8 cellular contexts compared by ENCODE assay signal in the genomic region with DNA sequence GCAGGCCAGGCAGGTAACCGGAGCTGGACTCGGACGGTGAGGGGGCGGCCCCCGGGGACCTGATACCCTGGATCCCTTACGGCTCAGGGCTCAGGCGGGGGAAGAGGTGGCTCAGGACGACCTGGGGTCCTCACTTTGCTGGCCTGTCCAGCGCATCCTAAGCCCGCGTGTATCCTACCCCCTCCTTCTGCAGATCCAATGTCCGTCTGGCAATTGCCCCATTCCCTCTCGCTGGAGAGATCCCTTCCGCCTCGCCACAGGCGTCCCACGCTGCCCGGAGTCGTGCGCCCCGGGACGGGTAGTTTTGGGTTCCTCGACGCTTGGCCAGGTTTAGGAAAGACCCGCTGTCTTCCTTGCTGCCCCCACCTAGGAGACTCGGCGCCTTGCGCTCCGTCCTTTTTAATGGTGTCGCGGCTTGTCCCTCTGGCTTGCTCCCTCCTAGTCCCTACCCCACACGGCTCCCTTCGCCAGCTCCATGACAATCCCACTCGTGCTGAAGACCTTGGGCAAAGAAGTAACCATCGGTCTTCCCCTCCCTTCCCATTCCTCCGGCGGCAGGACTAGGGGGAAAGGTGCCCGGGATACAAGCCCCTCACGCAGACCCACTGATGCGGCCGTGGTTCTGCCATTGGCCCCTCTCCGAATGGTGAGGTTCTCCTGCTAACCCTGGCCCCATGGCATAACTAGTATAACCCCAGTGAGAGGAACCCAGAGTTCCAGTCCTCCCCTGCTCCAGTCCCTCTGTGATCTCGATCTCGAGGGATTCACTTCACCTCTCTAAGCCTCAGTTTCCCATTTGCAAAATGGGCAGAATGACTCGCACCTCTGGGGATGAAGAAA.
DNase-seq lines count a peak whose midpoint lies in the region; ATAC-seq, FAIRE-seq and TF ChIP-seq lines count a peak whose summit lies in the region.

No MANE protein-coding gene starts in this region.

- no peak overlapping the region for H2AFZ ChIP-seq in HepG2 (ENCODE audit: low read length)

- peak overlapping the region; percentile 49 for H3K4me3 Mint-ChIP-seq in activated T-helper 2 cell treated with anti-CD3 and anti-CD28 coated beads, Interferon-gamma antibody, Interleukin-2, Interleukin-4, amounts not matched to agents 10 μg/mL and 5 μg/mL and 100 μg/mL, durations not matched to agents 14 hours and 24 hours and 36 hours (ENCODE audit: low read depth)
- H3K4me3 Mint-ChIP-seq in stimulated activated naive CD8-positive, alpha-beta T cell treated with anti-CD3 and anti-CD28 coated beads, Interleukin-15, Interleukin-2, amounts not matched to agents 100 ng/mL and 50 ng/mL, for 24 hours = peak overlapping the region; percentile 48

- in situ Hi-C loops in HepG2 (cut with HindIII; ENCODE audit: extremely low pct_ligation_motif_present, low pct_unique_long_range_greater_than_20kb) = no loop called here
- in situ Hi-C loops in GM13977 (cut with MboI; ENCODE audit: low pct_unique_long_range_greater_than_20kb, low sequenced_read_pairs, unreplicated experiment) = no loop called here

- H3K4me1 Mint-ChIP-seq in activated T-helper 2 cell treated with anti-CD3 and anti-CD28 coated beads, Interferon-gamma antibody, Interleukin-2, Interleukin-4, amounts not matched to agents 10 μg/mL and 5 μg/mL and 100 μg/mL, durations not matched to agents 14 hours and 24 hours and 36 hours (ENCODE audit: low read depth) = peaks cover 25% of the 10 kb centered on the region
- peaks cover 43% of the 10 kb centered on the region for H3K4me1 Mint-ChIP-seq in stimulated activated naive CD8-positive, alpha-beta T cell treated with anti-CD3 and anti-CD28 coated beads, Interleukin-15, Interleukin-2, amounts not matched to agents 100 ng/mL and 50 ng/mL, for 24 hours (ENCODE audit: low read depth)

- no peaks in the 10 kb centered on the region for H3K79me2 ChIP-seq in HepG2 (ENCODE audit: insufficient read depth, low read length)

- peaks cover 24% of the 10 kb centered on the region for H3K4me1 ChIP-seq in HepG2 (ENCODE audit: insufficient read depth, low read length)

- no peaks in the 10 kb centered on the region for H3K9me3 ChIP-seq in HepG2 (ENCODE audit: low read length)

- peak; percentile 30 for DNase-seq in activated T-cell treated with anti-CD3 and anti-CD28 coated beads, Interleukin-2, amount 50 U/mL, for 1 hour
- DNase-seq in activated T-cell treated with anti-CD3 and anti-CD28 coated beads for 4 hours (no peak), HepG2 (ENCODE audit: low spot score) (no peak), cardiac septum (ENCODE audit: low spot score) (no peak), GM13977 (ENCODE audit: low spot score) (no peak)
- DNase-seq in activated T-helper 2 cell treated with anti-CD3 and anti-CD28 coated beads, Interferon-gamma antibody, Interleukin-2, Interleukin-4, amounts not matched to agents 10 μg/mL and 5 μg/mL and 100 μg/mL, durations not matched to agents 14 hours and 24 hours and 36 hours (ENCODE audit: low spot score) = no peak

- H4K20me1 ChIP-seq in HepG2 (ENCODE audit: insufficient read depth, low read length) = peaks cover 8% of the 10 kb centered on the region; the same call in 1 of the 2 replicates

- no peak overlapping the region for H3K9ac ChIP-seq in HepG2 (ENCODE audit: insufficient read depth, low read depth, low read length)

- no peaks in the 10 kb centered on the region for H3K36me3 ChIP-seq in HepG2 (replicated peaks in 1 of 2; ENCODE audit: control insufficient read depth in 1 of 2, insufficient read depth in 2 of 2, low read length in 2 of 2)

- H3K27me3 ChIP-seq in HepG2 (ENCODE audit: control insufficient read depth in 1 of 2, insufficient read depth in 2 of 2, low read length in 2 of 2) = peaks cover 14 to 57% of the 10 kb centered on the region in 2 experiments

- H3K27ac ChIP-seq in HepG2 (ENCODE audit: extremely low read length, insufficient read depth, low read length) = no peak overlapping the region

- H3K27ac Mint-ChIP-seq in activated T-helper 2 cell treated with anti-CD3 and anti-CD28 coated beads, Interferon-gamma antibody, Interleukin-2, Interleukin-4, amounts not matched to agents 10 μg/mL and 5 μg/mL and 100 μg/mL, durations not matched to agents 14 hours and 24 hours and 36 hours = no peak overlapping the region
- H3K27ac Mint-ChIP-seq in stimulated activated naive CD8-positive, alpha-beta T cell treated with anti-CD3 and anti-CD28 coated beads, Interleukin-15, Interleukin-2, amounts not matched to agents 100 ng/mL and 50 ng/mL, for 24 hours = no peak overlapping the region

- TF ChIP-seq CTCF in HepG2 (CRISPR knock-in tag; IDR thresholded peaks at IDR 0.05) (no peak), GM13977 (IDR thresholded peaks at IDR 0.05; ENCODE audit: extremely low read depth, insufficient read depth, missing control alignments) (no peak)

- peak overlapping the region; percentile 91; the same call in 1 of the 2 replicates for H3K4me2 ChIP-seq in HepG2 (ENCODE audit: low read depth, low read length)

- peaks cover 67% of the 10 kb centered on the region for H3K27me3 Mint-ChIP-seq in activated T-helper 2 cell treated with anti-CD3 and anti-CD28 coated beads, Interferon-gamma antibody, Interleukin-2, Interleukin-4, amounts not matched to agents 10 μg/mL and 5 μg/mL and 100 μg/mL, durations not matched to agents 14 hours and 24 hours and 36 hours (ENCODE audit: low read depth)
- peaks cover 72% of the 10 kb centered on the region for H3K27me3 Mint-ChIP-seq in stimulated activated naive CD8-positive, alpha-beta T cell treated with anti-CD3 and anti-CD28 coated beads, Interleukin-15, Interleukin-2, amounts not matched to agents 100 ng/mL and 50 ng/mL, for 24 hours

- WGBS in HepG2 (ENCODE audit: low lambda C conversion rate) = 33% methylated on average over 42 of the region's 45 CpGs

- ATAC-seq in HepG2 = no peak
- no peak for ATAC-seq in GM21786 (IDR thresholded peaks at IDR 0.05; ENCODE audit: unreplicated experiment)

- BruUV-seq in HepG2 (replicated peaks; lab: Mats Ljungman, UMichigan) = no TSS peak

- H3K36me3 Mint-ChIP-seq in activated T-helper 2 cell treated with anti-CD3 and anti-CD28 coated beads, Interferon-gamma antibody, Interleukin-2, Interleukin-4, amounts not matched to agents 10 μg/mL and 5 μg/mL and 100 μg/mL, durations not matched to agents 14 hours and 24 hours and 36 hours (ENCODE audit: low read depth) = peaks cover 4% of the 10 kb centered on the region
- H3K36me3 Mint-ChIP-seq in stimulated activated naive CD8-positive, alpha-beta T cell treated with anti-CD3 and anti-CD28 coated beads, Interleukin-15, Interleukin-2, amounts not matched to agents 100 ng/mL and 50 ng/mL, for 24 hours (ENCODE audit: low read depth) = no peaks in the 10 kb centered on the region

- POLR2A ChIA-PET in HepG2 (lab: Yijun Ruan, JAX) = no interaction called here

- intact Hi-C loops in activated T-helper 2 cell treated with anti-CD3 and anti-CD28 coated beads, Interferon-gamma antibody, Interleukin-2, Interleukin-4, amounts not matched to agents 10 μg/mL and 5 μg/mL and 100 μg/mL, durations not matched to agents 14 hours and 24 hours and 36 hours (cut with micrococcal nuclease) = loop anchor here (5.0 to 10.0 kb wide), 2 partner anchors 130 to 952 kb away; partner anchors contain the start of gene KLF14
- intact Hi-C loops in HepG2 (cut with micrococcal nuclease; ENCODE audit: unreplicated experiment) = no loop called here
- intact Hi-C loops in cardiac septum (cut with DNase I) = no loop called here

- CTCF ChIA-PET in HepG2 (lab: Yijun Ruan, JAX; ENCODE audit: low intra/inter-chr PET ratio, low total read pairs) = no interaction called here

- FAIRE-seq in HepG2 (lab: Jason Lieb, UNC) = no peak

- no peaks in the 10 kb centered on the region for H3K9me3 Mint-ChIP-seq in activated T-helper 2 cell treated with anti-CD3 and anti-CD28 coated beads, Interferon-gamma antibody, Interleukin-2, Interleukin-4, amounts not matched to agents 10 μg/mL and 5 μg/mL and 100 μg/mL, durations not matched to agents 14 hours and 24 hours and 36 hours
- H3K9me3 Mint-ChIP-seq in stimulated activated naive CD8-positive, alpha-beta T cell treated with anti-CD3 and anti-CD28 coated beads, Interleukin-15, Interleukin-2, amounts not matched to agents 100 ng/mL and 50 ng/mL, for 24 hours = no peaks in the 10 kb centered on the region

- peak overlapping the region in 1 of 3 experiments; percentile 82; a peak in 1 of 6 replicates for H3K4me3 ChIP-seq in HepG2 (replicated peaks in 1 of 3; ENCODE audit: insufficient read depth in 1 of 3, low read depth in 2 of 3, low read length in 3 of 3)

- no peak for TF ChIP-seq EP300 in HepG2 (IDR thresholded peaks at IDR 0.05; ENCODE audit: low read depth in 2 of 2, low read length in 2 of 2)
- no peak for TF ChIP-seq EP300 in HepG2 (CRISPR knock-in tag; IDR thresholded peaks at IDR 0.05; ENCODE audit: borderline replicate concordance)

- no peak for TF ChIP-seq POLR2A in HepG2 (IDR thresholded peaks at IDR 0.05; ENCODE audit: insufficient read depth in 1 of 2, low read depth in 2 of 2, low read length in 2 of 2)

- no peak for TF ChIP-seq RAD21 in HepG2 (CRISPR knock-in tag; IDR thresholded peaks at IDR 0.05)

TF ChIP-seq in HepG2, 621 proteins besides CTCF, POLR2A, EP300 and RAD21 (continues in another document):
- TF ChIP-seq MTF2 (CRISPR knock-in tag; IDR thresholded peaks at IDR 0.05; ENCODE audit: borderline replicate concordance) = peak; percentile 14; the same call in 1 of the 2 replicates
- no peak for TF ChIP-seq ATF6 (CRISPR knock-in tag; conservative IDR thresholded peaks at IDR 0.05)
